In genomic region chr17:40323317-40323716, GRCh38 we compare ENCODE assay signal across 9 cellular contexts. TPM values are rescaled to one million over a fixed set of nuclear protein-coding genes. Genes with fewer than 3 reads are reported as not detected.
DNase-seq lines count a peak whose midpoint lies in the region; FAIRE-seq and TF ChIP-seq lines count a peak whose summit lies in the region.
"Had no signal": no experiment of that assay in that cellular context is flagged by ENCODE, and none has a peak within 500 bp of the region (broad histone marks: within the 10 kb centered on the region; RNA-seq: fewer than 3 reads in every experiment).

No MANE protein-coding gene starts in this region.

- H3K4me1 ChIP-seq in GM23248 (ENCODE audit: insufficient read depth), result peaks cover 78% of the 10 kb centered on the region
- peaks cover 86 to 100% (median 98%) of the 10 kb centered on the region in 3 donors for H3K4me1 ChIP-seq in esophagus squamous epithelium
- peaks cover 18 to 42% of the 10 kb centered on the region in 2 donors for H3K4me1 ChIP-seq in small intestine (ENCODE audit: control insufficient read depth in 2 of 2, insufficient read depth in 1 of 2, low read depth in 1 of 2, low read length in 1 of 2)

- H3K36me3 ChIP-seq in GM23248 (ENCODE audit: low read depth) (no peaks in the 10 kb centered on the region), SK-N-MC (ENCODE audit: insufficient read depth, low read length) (no peaks in the 10 kb centered on the region; the same call in 1 of the 2 replicates), esophagus squamous epithelium (no peaks in the 10 kb centered on the region), small intestine (ENCODE audit: control insufficient read depth in 2 of 2, insufficient read depth in 2 of 2, low read length in 2 of 2) (no peaks in the 10 kb centered on the region)
- H3K36me3 ChIP-seq: WERI-Rb-1 had no signal

- FAIRE-seq in small intestine (lab: Jason Lieb, UNC), result no peak

- H4K20me1 ChIP-seq in GM23248 (ENCODE audit: insufficient read depth), result no peaks in the 10 kb centered on the region

- no peak for TF ChIP-seq POLR2A in esophagus squamous epithelium (IDR thresholded peaks at IDR 0.05)

- H3K4me2 ChIP-seq in GM23248 (ENCODE audit: unreplicated experiment), result peak overlapping the region; percentile 70

- in situ Hi-C loops in GM23248 (cut with MboI), result no loop called here

- intact Hi-C loops in esophagus squamous epithelium (cut with DNase I), result no loop called here

- no peak for TF ChIP-seq CTCF in esophagus squamous epithelium (IDR thresholded peaks at IDR 0.05)

- peaks cover 100% of the 10 kb centered on the region for H3K79me2 ChIP-seq in GM23248 (ENCODE audit: insufficient read depth)

- 22 to 44% methylated on average over 3 of the region's 3 CpGs for WGBS in GM23248 (ENCODE audit: low coverage in 1 of 2, low lambda C conversion rate in 2 of 2, missing lambda C conversion rate in 2 of 2), 2 experiments
- WGBS in esophagus squamous epithelium, 2 donors, result no CpG with 5 or more reads among the region's 3 CpGs
- 58 to 86% (median 59%) methylated on average over 2 to 3 of the region's 3 CpGs for WGBS in small intestine, 3 donors

- H3K9ac ChIP-seq in GM23248, result peak overlapping the region; percentile 96
- H3K9ac ChIP-seq in SK-N-MC (ENCODE audit: insufficient read length), result no peak overlapping the region

- H2AFZ ChIP-seq in GM23248, result no peak overlapping the region

- no peaks in the 10 kb centered on the region for H3K9me2 ChIP-seq in GM23248 (ENCODE audit: insufficient read depth)

- H3K27ac ChIP-seq in GM23248 (peak overlapping the region; percentile 95), SK-N-MC (peak overlapping the region; percentile 61; the same call in 1 of the 2 replicates), esophagus squamous epithelium (peak overlapping the region; percentile 63 to 97 (median 92)), small intestine (ENCODE audit: low read depth in 1 of 2, low read length in 1 of 2) (peak overlapping the region; percentile 62 to 98)
- H3K27ac ChIP-seq: WERI-Rb-1 had no signal

- H3K9me3 ChIP-seq in GM23248 (ENCODE audit: low read depth) (no peaks in the 10 kb centered on the region), SK-N-MC (ENCODE audit: low read depth, low read length) (no peaks in the 10 kb centered on the region), esophagus squamous epithelium (no peaks in the 10 kb centered on the region), small intestine (ENCODE audit: control insufficient read depth, low read depth) (no peaks in the 10 kb centered on the region)

- H3K4me3 ChIP-seq in GM23248 (peak overlapping the region; percentile 83), SK-N-MC (peak overlapping the region; percentile 96; the same call in 1 of the 2 replicates), esophagus squamous epithelium (peak overlapping the region in 3 of 4 donors; percentile 89 to 96 (median 92)), small intestine (ENCODE audit: low read depth in 1 of 2, low read length in 2 of 2) (no peak overlapping the region)

- no peak for DNase-seq in GM23248
- DNase-seq in SK-N-MC (ENCODE audit: low read depth, low spot score), result no peak
- DNase-seq in esophagus squamous epithelium (lab: John Stamatoyannopoulos, UW), result no peak
- no peak for DNase-seq in small intestine
- DNase-seq in NCI-H2107 treated with DMSO at 0.1 percent for 48 hours (lab: John Stamatoyannopoulos, UW; ENCODE audit: unreplicated experiment), result no peak
- DNase-seq in GM03348 (ENCODE audit: low spot score), result no peak
- DNase-seq in stimulated activated CD4-positive, alpha-beta T cell treated with anti-CD3 and anti-CD28 coated beads, Interleukin-12 subunit alpha, Interleukin-12 subunit beta, amount 100 ng/mL, for 4 hours, result no peak
- DNase-seq in SK-N-DZ (ENCODE audit: low spot score), result no peak
- DNase-seq: WERI-Rb-1 had no signal

- H3K27me3 ChIP-seq in GM23248 (replicated peaks; ENCODE audit: insufficient read depth) (no peaks in the 10 kb centered on the region), esophagus squamous epithelium (no peaks in the 10 kb centered on the region), small intestine (ENCODE audit: control insufficient read depth in 2 of 2, insufficient read depth in 2 of 2, low read length in 2 of 2) (no peaks in the 10 kb centered on the region)

- peaks cover 4% of the 10 kb centered on the region for H3F3A ChIP-seq in GM23248 (ENCODE audit: insufficient read depth)

RNA-seq across cellular contexts. Expression of gene RARA, which starts 14.3 kb away (rescaled TPM):
- total RNA-seq in GM23248 (2014; rRNA removed; shearing (Covaris generic)), result 32.2 and 38.9 TPM in 2 replicates
- polyA plus RNA-seq in GM23248 (2016; fragmentation: Nextera tagmentation; extraction: Ambion mirVana) (23.7 and 24.5 TPM in 2 replicates), small intestine (10 to 100 TPM; 28.8 to 40.7 (median 39.2) TPM)
- total RNA-seq in esophagus squamous epithelium, result 10 to 100 TPM in 2 of 4 donors, 1 to 10 TPM in 2; 6.7 to 14.2 (median 10.8) TPM
- polyA plus RNA-seq in SK-N-DZ (2014; cell fraction: cytosol; rRNA removed), result 42.3 and 43.5 TPM in 2 replicates
- 27.0 and 42.6 TPM in 2 replicates for polyA plus RNA-seq in SK-N-DZ (2014; cell fraction: nucleus; rRNA removed)

RNA-seq across cellular contexts. Expression of gene CDC6, which starts 35.6 kb away (rescaled TPM):
- 12.4 and 13.4 TPM in 2 replicates for total RNA-seq in GM23248 (2014; rRNA removed; shearing (Covaris generic))
- 8.8 and 9.8 TPM in 2 replicates for polyA plus RNA-seq in GM23248 (2016; fragmentation: Nextera tagmentation; extraction: Ambion mirVana)
- 10 to 100 TPM in 2 of 4 donors, 1 to 10 TPM in 2; 2.9 to 17.8 (median 9.8) TPM for total RNA-seq in esophagus squamous epithelium
- 10 to 100 TPM in 1 of 3 donors, 1 to 10 TPM in 2; 2.5 to 10.7 (median 3.8) TPM for polyA plus RNA-seq in small intestine
- 87.3 and 102 TPM in 2 replicates for polyA plus RNA-seq in SK-N-DZ (2014; cell fraction: cytosol; rRNA removed)
- polyA plus RNA-seq in SK-N-DZ (2014; cell fraction: nucleus; rRNA removed), result 47.1 and 49.5 TPM in 2 replicates

RNA-seq across cellular contexts. Expression of gene GJD3, which starts 41.2 kb away (rescaled TPM):
- total RNA-seq in GM23248 (2014; rRNA removed; shearing (Covaris generic)), result 1.2 TPM in 1 of 2 replicates, not detected in the other
- 1.3 and 2.0 TPM in 2 replicates for polyA plus RNA-seq in GM23248 (2016; fragmentation: Nextera tagmentation; extraction: Ambion mirVana)
- 1 to 10 TPM in 1 of 4 donors, under 1 TPM in 2, not detected in 1; 0.38 to 1.7 (median 0.47) TPM for total RNA-seq in esophagus squamous epithelium
- 1 to 10 TPM in 1 of 3 donors, not detected in 2; 1.1 TPM for polyA plus RNA-seq in small intestine
- polyA plus RNA-seq in SK-N-DZ (2014; cell fraction: cytosol; rRNA removed), result 0.30 TPM in 1 of 2 replicates, not detected in the other
- polyA plus RNA-seq in SK-N-DZ (2014; cell fraction: nucleus; rRNA removed), result not detected in 2 replicates

Comparison
In these comparisons a context has a peak if more than half of its experiments do, and no peak if none do; other contexts are left out.
1. H3K4me3 ChIP-seq: peak in GM23248 (single experiment), SK-N-MC (single experiment) and esophagus squamous epithelium (3 of 4); none in small intestine (0 of 2).
2. Peak in every context shown above with its lines, with median percentiles within 50 percentile points of each other: H3K27ac ChIP-seq.